Comparison of ENCODE assay signal across 20 cellular contexts in the genomic region with DNA sequence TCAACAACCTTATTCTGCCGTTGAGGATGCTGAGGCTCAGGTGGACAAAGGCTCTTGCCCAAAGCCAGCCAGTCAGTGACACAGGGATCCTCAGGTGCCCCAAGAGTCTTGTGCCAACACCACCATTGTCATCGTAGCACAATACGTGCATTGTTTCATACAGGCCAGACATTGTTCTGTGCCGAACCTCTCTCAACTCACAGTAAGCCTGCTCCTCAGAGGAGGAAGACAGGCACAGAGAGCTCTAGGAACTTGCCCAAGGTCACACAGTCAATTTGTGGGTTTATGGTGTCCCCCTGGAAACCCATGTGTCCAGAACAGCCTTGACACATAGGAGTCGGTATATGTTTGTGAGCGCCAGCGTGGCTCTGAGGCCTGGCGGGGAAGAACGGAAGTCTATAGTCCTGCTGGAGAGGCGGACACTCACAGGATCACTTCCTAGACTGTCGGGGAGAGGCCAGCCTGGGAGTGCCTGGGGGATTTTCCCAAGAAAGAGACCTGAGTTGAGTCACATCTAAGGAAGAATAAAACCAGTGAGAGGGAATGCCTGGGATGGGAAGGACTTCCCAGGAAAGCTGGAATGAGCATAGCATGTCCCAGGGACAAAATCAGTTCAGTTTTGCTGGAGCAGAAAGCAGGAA. TPM values are rescaled to one million over a fixed set of nuclear protein-coding genes. Genes with fewer than 3 reads are reported as not detected.
DNase-seq lines count a peak whose midpoint lies in the region; ATAC-seq, FAIRE-seq and TF ChIP-seq lines count a peak whose summit lies in the region.
"Had no signal": no experiment of that assay in that cellular context is flagged by ENCODE, and none has a peak within 500 bp of the region (broad histone marks: within the 10 kb centered on the region; RNA-seq: fewer than 3 reads in every experiment).

No MANE protein-coding gene starts in this region.

- TF ChIP-seq CTCF in HepG2 (CRISPR knock-in tag; IDR thresholded peaks at IDR 0.05) (no peak), right lobe of liver (IDR thresholded peaks at IDR 0.05) (no peak), coronary artery (IDR thresholded peaks at IDR 0.05) (no peak)

- no peak overlapping the region for H3K27ac ChIP-seq in HepG2 (ENCODE audit: extremely low read length, insufficient read depth, low read length)
- H3K27ac ChIP-seq in right lobe of liver, result no peak overlapping the region
- H3K27ac ChIP-seq in SJSA1, result peak overlapping the region; percentile 63
- no peak overlapping the region for H3K27ac ChIP-seq in coronary artery
- H3K27ac ChIP-seq: cardiac muscle cell, epithelial cell of prostate, upper lobe of left lung had no signal

- H3K4me1 ChIP-seq in HepG2 (ENCODE audit: insufficient read depth, low read length) (peaks cover 55% of the 10 kb centered on the region), right lobe of liver (no peaks in the 10 kb centered on the region), SJSA1 (replicated peaks) (peaks cover 58% of the 10 kb centered on the region)

- FAIRE-seq in HepG2 (lab: Jason Lieb, UNC), result no peak
- peak; percentile 74 for FAIRE-seq in urothelium cell line (lab: Jason Lieb, UNC)

- H3K36me3 ChIP-seq in HepG2 (replicated peaks in 1 of 2; ENCODE audit: control insufficient read depth in 1 of 2, insufficient read depth in 2 of 2, low read length in 2 of 2) (no peaks in the 10 kb centered on the region), right lobe of liver (no peaks in the 10 kb centered on the region), SJSA1 (no peaks in the 10 kb centered on the region)
- H3K36me3 ChIP-seq: cardiac muscle cell, upper lobe of left lung had no signal

- DNase-seq in HepG2 (ENCODE audit: low spot score), result peak; percentile 44
- DNase-seq in right lobe of liver, result no peak
- DNase-seq in SJSA1 (ENCODE audit: low read depth in 1 of 2, low spot score in 2 of 2), result peak; percentile 69 to 81
- DNase-seq in globus pallidus (ENCODE audit: low spot score), result peak; percentile 17
- no peak for DNase-seq in urothelium cell line (ENCODE audit: low spot score)
- DNase-seq in coronary artery (ENCODE audit: low spot score), result no peak
- DNase-seq in GF-D8 (lab: John Stamatoyannopoulos, UW), result no peak
- DNase-seq: activated CD4-positive, alpha-beta T cell treated with anti-CD3 and anti-CD28 coated beads, Interleukin-2, amount 50 U/mL, for 4 hours; activated gamma-delta T cell; AML-193; DMS153; left cardiac atrium; NCI-H1092; NCI-H2227 treated with DMSO at 0.1 percent for 48 hours; retina; stimulated activated CD4-positive, alpha-beta T cell treated with anti-CD3 and anti-CD28 coated beads, Interleukin-2, amount 100 ng/mL, for 48 hours; upper lobe of left lung had no signal

- POLR2A ChIA-PET in HepG2 (lab: Yijun Ruan, JAX), result interaction anchor here (1.0 kb wide), 1 partner anchor 16 kb away, joined by 3 read pairs; no protein-coding TSS in a partner anchor

- no peak overlapping the region for H2AFZ ChIP-seq in HepG2 (ENCODE audit: low read length)

- H4K20me1 ChIP-seq in HepG2 (ENCODE audit: insufficient read depth, low read length), result no peaks in the 10 kb centered on the region

- in situ Hi-C loops in HepG2 (cut with HindIII; ENCODE audit: extremely low pct_ligation_motif_present, low pct_unique_long_range_greater_than_20kb), result no loop called here

- no peaks in the 10 kb centered on the region for H3K79me2 ChIP-seq in HepG2 (ENCODE audit: insufficient read depth, low read length)

- H3K4me3 ChIP-seq in HepG2 (replicated peaks in 1 of 3; ENCODE audit: insufficient read depth in 1 of 3, low read depth in 2 of 3, low read length in 3 of 3), result peak overlapping the region; percentile 12 to 51 (median 25); a peak in 3 of 6 replicates
- H3K4me3 ChIP-seq in right lobe of liver, result no peak overlapping the region
- no peak overlapping the region for H3K4me3 ChIP-seq in SJSA1
- H3K4me3 ChIP-seq in coronary artery, result no peak overlapping the region
- H3K4me3 ChIP-seq: cardiac muscle cell, upper lobe of left lung had no signal

- H3K9me3 ChIP-seq in HepG2 (ENCODE audit: low read length) (no peaks in the 10 kb centered on the region), right lobe of liver (no peaks in the 10 kb centered on the region), SJSA1 (replicated peaks) (no peaks in the 10 kb centered on the region; the same call in 1 of the 2 replicates)
- H3K9me3 ChIP-seq: upper lobe of left lung had no signal

- H3K27me3 ChIP-seq in HepG2 (ENCODE audit: control insufficient read depth in 1 of 2, insufficient read depth in 2 of 2, low read length in 2 of 2), result peaks cover 8 to 47% of the 10 kb centered on the region in 2 experiments; a peak in 4 of 5 replicates
- no peaks in the 10 kb centered on the region for H3K27me3 ChIP-seq in right lobe of liver
- no peaks in the 10 kb centered on the region for H3K27me3 ChIP-seq in SJSA1 (replicated peaks)
- H3K27me3 ChIP-seq: cardiac muscle cell, upper lobe of left lung had no signal

- 3% methylated on average over 8 of the region's 11 CpGs for WGBS in HepG2 (ENCODE audit: low lambda C conversion rate)
- WGBS in right lobe of liver (ENCODE audit: insufficient coverage, low coverage, low lambda C conversion rate, missing lambda C conversion rate), result 94% methylated on average over 7 of the region's 11 CpGs

- intact Hi-C loops in HepG2 (cut with micrococcal nuclease; ENCODE audit: unreplicated experiment), result no loop called here
- intact Hi-C loops in right lobe of liver (cut with DNase I), result no loop called here

- BruUV-seq in HepG2 (replicated peaks; lab: Mats Ljungman, UMichigan), result no TSS peak

- peak overlapping the region; percentile 79 for H3K4me2 ChIP-seq in HepG2 (ENCODE audit: low read depth, low read length)

- ATAC-seq in HepG2, result peak; percentile 69
- no peak for ATAC-seq in right lobe of liver
- no peak for ATAC-seq in GM18867 (IDR thresholded peaks at IDR 0.05; ENCODE audit: unreplicated experiment)
- ATAC-seq: left cardiac atrium had no signal

- CTCF ChIA-PET in HepG2 (lab: Yijun Ruan, JAX; ENCODE audit: low intra/inter-chr PET ratio, low total read pairs), result interaction anchor here (1.3 kb wide), 1 partner anchor 30 kb away, joined by 3 read pairs; no protein-coding TSS in a partner anchor

- TF ChIP-seq POLR2A in HepG2 (IDR thresholded peaks at IDR 0.05; ENCODE audit: insufficient read depth in 1 of 2, low read depth in 2 of 2, low read length in 2 of 2), result no peak
- TF ChIP-seq POLR2A in right lobe of liver (IDR thresholded peaks at IDR 0.05), result no peak

- TF ChIP-seq EP300 in HepG2 (IDR thresholded peaks at IDR 0.05; ENCODE audit: low read depth in 2 of 2, low read length in 2 of 2), result no peak
- no peak for TF ChIP-seq EP300 in HepG2 (CRISPR knock-in tag; IDR thresholded peaks at IDR 0.05; ENCODE audit: borderline replicate concordance)

- no peak for TF ChIP-seq RAD21 in HepG2 (CRISPR knock-in tag; IDR thresholded peaks at IDR 0.05)

- H3K9ac ChIP-seq in HepG2 (ENCODE audit: insufficient read depth, low read depth, low read length), result no peak overlapping the region

RNA-seq across cellular contexts. Expression of a gene that starts 20.2 kb away (rescaled TPM):
- total RNA-seq in HepG2 (2016; rRNA removed; fragmentation: Illumina TruSeq; extraction: Trizol), result 1.5 and 3.6 TPM in 2 replicates
- total RNA-seq in HepG2 (2016; cell fraction: cytosol; rRNA removed; fragmentation: Illumina TruSeq; extraction: Trizol; ENCODE audit: low read depth), result 0.53 and 1.6 TPM in 2 replicates
- 1.7 and 3.2 TPM in 2 replicates for total RNA-seq in HepG2 (2016; cell fraction: insoluble cytoplasmic fraction; rRNA removed; fragmentation: Illumina TruSeq; extraction: Trizol)
- total RNA-seq in HepG2 (2016; cell fraction: membrane; rRNA removed; fragmentation: Illumina TruSeq; extraction: Trizol), result 2.6 TPM in 2 replicates
- total RNA-seq in HepG2 (2016; cell fraction: nucleus; rRNA removed; fragmentation: Illumina TruSeq; extraction: Trizol), result 5.2 and 5.5 TPM in 2 replicates
- polyA plus RNA-seq in HepG2 (2011; rRNA removed), result 8.5 and 12.1 TPM in 2 replicates
- 3.0 and 4.2 TPM in 2 replicates for polyA plus RNA-seq in HepG2 (2011; cell fraction: cytosol; rRNA removed)
- polyA plus RNA-seq in HepG2 (2011; cell fraction: nucleus; rRNA removed), result 48.8 and 59.2 TPM in 2 replicates
- polyA plus RNA-seq in HepG2 (2012), result 1.4 and 5.2 TPM in 2 replicates
- 0.17 and 0.26 TPM in 2 replicates for polyA plus RNA-seq in HepG2 (2016; cell fraction: cytosol; fragmentation: Illumina TruSeq; extraction: Trizol; ENCODE audit: low read depth)
- polyA plus RNA-seq in HepG2 (2016; cell fraction: insoluble cytoplasmic fraction; fragmentation: Illumina TruSeq; extraction: Trizol; ENCODE audit: low read depth), result 1.1 and 1.3 TPM in 2 replicates
- 0.64 and 0.93 TPM in 2 replicates for polyA plus RNA-seq in HepG2 (2016; cell fraction: membrane; fragmentation: Illumina TruSeq; extraction: Trizol; ENCODE audit: low read depth)
- 13.6 and 20.3 TPM in 2 replicates for polyA plus RNA-seq in HepG2 (2016; cell fraction: nucleus; fragmentation: Illumina TruSeq; extraction: Trizol; ENCODE audit: insufficient read depth, low read depth)
- 11.5 and 35.1 TPM in 2 replicates for polyA minus RNA-seq in HepG2 (2011; rRNA and poly(A)+ RNA removed; ENCODE audit: low replicate concordance)
- 3.8 and 5.5 TPM in 2 replicates for polyA minus RNA-seq in HepG2 (2011; cell fraction: cytosol; rRNA and poly(A)+ RNA removed)
- 4.1 and 7.1 TPM in 2 replicates for polyA minus RNA-seq in HepG2 (2011; cell fraction: nucleus; rRNA and poly(A)+ RNA removed)
- total RNA-seq in right lobe of liver, result 1 to 10 TPM in 3 of 6 experiments, under 1 TPM in 1, not detected in 2; 0.15 to 2.0 (median 1.6) TPM
- total RNA-seq in SJSA1 (2014; rRNA removed; shearing (Covaris generic)), result 1.4 and 5.5 TPM in 2 replicates

RNA-seq across cellular contexts. Expression of a gene that starts 40.3 kb away (rescaled TPM):
- total RNA-seq in HepG2 (2016; rRNA removed; fragmentation: Illumina TruSeq; extraction: Trizol) (not detected in 2 replicates), right lobe of liver (under 1 TPM in 4 of 6 experiments, not detected in 2; 0.10 to 0.75 (median 0.19) TPM)
- not detected in 2 replicates for total RNA-seq in HepG2 (2016; cell fraction: cytosol; rRNA removed; fragmentation: Illumina TruSeq; extraction: Trizol; ENCODE audit: low read depth)
- total RNA-seq in HepG2 (2016; cell fraction: insoluble cytoplasmic fraction; rRNA removed; fragmentation: Illumina TruSeq; extraction: Trizol), result not detected in 2 replicates
- not detected in 2 replicates for total RNA-seq in HepG2 (2016; cell fraction: membrane; rRNA removed; fragmentation: Illumina TruSeq; extraction: Trizol)
- not detected in 2 replicates for total RNA-seq in HepG2 (2016; cell fraction: nucleus; rRNA removed; fragmentation: Illumina TruSeq; extraction: Trizol)
- 0.07 TPM in 1 of 2 replicates, not detected in the other for polyA plus RNA-seq in HepG2 (2011; rRNA removed)
- polyA plus RNA-seq in HepG2 (2011; cell fraction: cytosol; rRNA removed), result 0.05 TPM in 1 of 2 replicates, not detected in the other
- polyA plus RNA-seq in HepG2 (2011; cell fraction: nucleus; rRNA removed), result not detected in 2 replicates
- 0.07 TPM in 1 of 2 replicates, not detected in the other for polyA plus RNA-seq in HepG2 (2012)
- polyA plus RNA-seq in HepG2 (2016; cell fraction: cytosol; fragmentation: Illumina TruSeq; extraction: Trizol; ENCODE audit: low read depth), result not detected in 2 replicates
- not detected in 2 replicates for polyA plus RNA-seq in HepG2 (2016; cell fraction: insoluble cytoplasmic fraction; fragmentation: Illumina TruSeq; extraction: Trizol; ENCODE audit: low read depth)
- not detected in 2 replicates for polyA plus RNA-seq in HepG2 (2016; cell fraction: membrane; fragmentation: Illumina TruSeq; extraction: Trizol; ENCODE audit: low read depth)
- not detected in 2 replicates for polyA plus RNA-seq in HepG2 (2016; cell fraction: nucleus; fragmentation: Illumina TruSeq; extraction: Trizol; ENCODE audit: insufficient read depth, low read depth)
- not detected in 2 replicates for polyA minus RNA-seq in HepG2 (2011; rRNA and poly(A)+ RNA removed; ENCODE audit: low replicate concordance)
- polyA minus RNA-seq in HepG2 (2011; cell fraction: cytosol; rRNA and poly(A)+ RNA removed), result not detected in 2 replicates
- not detected in 2 replicates for polyA minus RNA-seq in HepG2 (2011; cell fraction: nucleus; rRNA and poly(A)+ RNA removed)
- not detected in 2 replicates for total RNA-seq in SJSA1 (2014; rRNA removed; shearing (Covaris generic))
- total RNA-seq: cardiac muscle cell had no signal
- polyA plus RNA-seq: cardiac muscle cell had no signal

Comparison
In these comparisons a context has a peak if more than half of its experiments do, and no peak if none do; other contexts are left out.
1. DNase-seq: peak in HepG2 (single experiment), SJSA1 (2 of 2) and globus pallidus (single experiment); none in right lobe of liver (0 of 3), urothelium cell line (single experiment), coronary artery (single experiment) and GF-D8 (single experiment).
2. H3K4me3 ChIP-seq: peak in HepG2 (3 of 3); none in right lobe of liver (0 of 3), SJSA1 (single experiment) and coronary artery (single experiment).